27 cellular contexts compared by ENCODE assay signal in genomic region chr18:62279561-62279960, GRCh38. TPM values are rescaled to one million over a fixed set of nuclear protein-coding genes. Genes with fewer than 3 reads are reported as not detected.
DNase-seq lines count a peak whose midpoint lies in the region; ATAC-seq and TF ChIP-seq lines count a peak whose summit lies in the region.
"Had no signal": no experiment of that assay in that cellular context is flagged by ENCODE, and none has a peak within 500 bp of the region (broad histone marks: within the 10 kb centered on the region; RNA-seq: fewer than 3 reads in every experiment).

No MANE protein-coding gene starts in this region.

- H3K27ac ChIP-seq in prostate gland (no peak overlapping the region), suprapubic skin (no peak overlapping the region)
- H3K27ac ChIP-seq: brain microvascular endothelial cell, epithelial cell of prostate, neutrophil, Peyer's patch, skin epidermis, upper lobe of left lung had no signal

- WGBS in prostate gland, result 72% methylated on average over 5 of the region's 5 CpGs
- 76% methylated on average over 5 of the region's 5 CpGs for WGBS in suprapubic skin

- no peak for TF ChIP-seq EP300 in suprapubic skin (IDR thresholded peaks at IDR 0.05)

- H3K27me3 Mint-ChIP-seq in activated T-cell treated with anti-CD3 and anti-CD28 coated beads, Interleukin-2, amount 50 U/mL, for 24 hours, result no peaks in the 10 kb centered on the region
- H3K27me3 Mint-ChIP-seq in activated T-cell treated with anti-CD3 and anti-CD28 coated beads, Interleukin-2, amount 50 U/mL, for 72 hours (ENCODE audit: low read depth), result no peaks in the 10 kb centered on the region
- H3K27me3 Mint-ChIP-seq: activated CD8-positive, alpha-beta T cell treated with anti-CD3 and anti-CD28 coated beads for 36 hours; memory B cell had no signal

- no peak for ATAC-seq in activated T-cell treated with anti-CD3 and anti-CD28 coated beads, Interleukin-2, amount 50 U/mL, for 72 hours (replicated peaks in 1 of 2)
- no peak for ATAC-seq in HG02642 (IDR thresholded peaks at IDR 0.05; ENCODE audit: poor library complexity, unreplicated experiment)
- ATAC-seq: activated CD8-positive, alpha-beta T cell treated with anti-CD3 and anti-CD28 coated beads for 36 hours; CD8-positive, alpha-beta T cell; GM12878 had no signal

- peaks cover 46% of the 10 kb centered on the region for H3K4me1 Mint-ChIP-seq in activated T-cell treated with anti-CD3 and anti-CD28 coated beads, Interleukin-2, amount 50 U/mL, for 24 hours (ENCODE audit: low read depth)
- H3K4me1 Mint-ChIP-seq in activated T-cell treated with anti-CD3 and anti-CD28 coated beads, Interleukin-2, amount 50 U/mL, for 72 hours (ENCODE audit: low read depth), result peaks cover 28% of the 10 kb centered on the region
- H3K4me1 Mint-ChIP-seq: memory B cell had no signal

- H3K9me3 ChIP-seq in prostate gland, result no peaks in the 10 kb centered on the region
- H3K9me3 ChIP-seq in suprapubic skin, result no peaks in the 10 kb centered on the region
- H3K9me3 ChIP-seq: neutrophil, Peyer's patch, upper lobe of left lung had no signal

- no peak overlapping the region for H3K4me3 Mint-ChIP-seq in activated T-cell treated with anti-CD3 and anti-CD28 coated beads, Interleukin-2, amount 50 U/mL, for 24 hours
- no peak overlapping the region for H3K4me3 Mint-ChIP-seq in activated T-cell treated with anti-CD3 and anti-CD28 coated beads, Interleukin-2, amount 50 U/mL, for 72 hours
- H3K4me3 Mint-ChIP-seq: activated CD8-positive, alpha-beta T cell treated with anti-CD3 and anti-CD28 coated beads for 36 hours; CD8-positive, alpha-beta T cell; memory B cell had no signal

- DNase-seq in activated T-cell treated with anti-CD3 and anti-CD28 coated beads, Interleukin-2, amount 50 U/mL, for 24 hours, result no peak
- DNase-seq in activated T-cell treated with anti-CD3 and anti-CD28 coated beads, Interleukin-2, amount 50 U/mL, for 72 hours, result no peak
- DNase-seq in NCI-H2029 treated with DMSO at 0.1 percent for 48 hours (lab: John Stamatoyannopoulos, UW), result peak; percentile 3
- DNase-seq in NCI-H774 (lab: John Stamatoyannopoulos, UW), result peak; percentile 76
- DNase-seq in retina, result peak; percentile 14
- DNase-seq in prostate gland (ENCODE audit: low spot score), result no peak
- DNase-seq in suprapubic skin (ENCODE audit: low spot score in 2 of 2), result no peak
- DNase-seq: activated CD4-positive, alpha-beta T cell treated with anti-CD3 and anti-CD28 coated beads for 1 hour; activated CD8-positive, alpha-beta T cell treated with anti-CD3 and anti-CD28 coated beads for 36 hours; activated effector memory CD4-positive, alpha-beta T cell treated with anti-CD3 and anti-CD28 coated beads, Interleukin-2, amount 50 U/mL, for 16 hours; AML-193; brain microvascular endothelial cell; CD8-positive, alpha-beta T cell; DND-41; effector CD4-positive, alpha-beta T cell; NCI-H1436 treated with DMSO at 0.1 percent for 48 hours; NCI-H446 treated with DMSO at 0.1 percent for 48 hours; Peyer's patch; SIG-M5; T-helper 1 cell; upper lobe of left lung had no signal

- no peaks in the 10 kb centered on the region for H3K9me3 Mint-ChIP-seq in activated T-cell treated with anti-CD3 and anti-CD28 coated beads, Interleukin-2, amount 50 U/mL, for 24 hours
- H3K9me3 Mint-ChIP-seq in activated T-cell treated with anti-CD3 and anti-CD28 coated beads, Interleukin-2, amount 50 U/mL, for 72 hours, result no peaks in the 10 kb centered on the region
- H3K9me3 Mint-ChIP-seq: activated CD8-positive, alpha-beta T cell treated with anti-CD3 and anti-CD28 coated beads for 36 hours; CD8-positive, alpha-beta T cell; memory B cell had no signal

- H3K27me3 ChIP-seq in prostate gland (replicated peaks; ENCODE audit: insufficient read depth) (no peaks in the 10 kb centered on the region), suprapubic skin (no peaks in the 10 kb centered on the region)
- H3K27me3 ChIP-seq: brain microvascular endothelial cell, neutrophil, Peyer's patch, upper lobe of left lung had no signal

- H3K36me3 ChIP-seq in prostate gland (no peaks in the 10 kb centered on the region), suprapubic skin (peaks cover 29% of the 10 kb centered on the region)

- TF ChIP-seq POLR2A in prostate gland (IDR thresholded peaks at IDR 0.05), result no peak
- TF ChIP-seq POLR2A in suprapubic skin (IDR thresholded peaks at IDR 0.05), result no peak

- intact Hi-C loops in prostate gland (cut with DNase I), result no loop called here

- no peak for TF ChIP-seq CTCF in prostate gland (IDR thresholded peaks at IDR 0.05)
- no peak for TF ChIP-seq CTCF in suprapubic skin (IDR thresholded peaks at IDR 0.05)

- peak overlapping the region; percentile 0 for H3K27ac Mint-ChIP-seq in activated T-cell treated with anti-CD3 and anti-CD28 coated beads, Interleukin-2, amount 50 U/mL, for 24 hours
- no peak overlapping the region for H3K27ac Mint-ChIP-seq in activated T-cell treated with anti-CD3 and anti-CD28 coated beads, Interleukin-2, amount 50 U/mL, for 72 hours
- H3K27ac Mint-ChIP-seq: activated CD8-positive, alpha-beta T cell treated with anti-CD3 and anti-CD28 coated beads for 36 hours; CD8-positive, alpha-beta T cell; memory B cell had no signal

- H3K4me1 ChIP-seq in prostate gland (replicated peaks) (no peaks in the 10 kb centered on the region), suprapubic skin (peaks cover 8% of the 10 kb centered on the region)
- H3K4me1 ChIP-seq: Peyer's patch, upper lobe of left lung had no signal

- no peak overlapping the region for H3K4me3 ChIP-seq in prostate gland
- H3K4me3 ChIP-seq in suprapubic skin, result no peak overlapping the region
- H3K4me3 ChIP-seq: GM12878, Peyer's patch, skin epidermis, upper lobe of left lung had no signal

- H3K36me3 Mint-ChIP-seq in activated T-cell treated with anti-CD3 and anti-CD28 coated beads, Interleukin-2, amount 50 U/mL, for 24 hours (ENCODE audit: low read depth), result peaks cover 82% of the 10 kb centered on the region
- H3K36me3 Mint-ChIP-seq in activated T-cell treated with anti-CD3 and anti-CD28 coated beads, Interleukin-2, amount 50 U/mL, for 72 hours (ENCODE audit: insufficient read depth in 2 of 2), result peaks cover 4 to 5% of the 10 kb centered on the region in 2 donors

RNA-seq across cellular contexts. Expression of gene TNFRSF11A, which starts 45.5 kb away (rescaled TPM):
- 10 to 100 TPM in 1 of 2 donors, 1 to 10 TPM in 1; 5.4 to 13.7 TPM for total RNA-seq in activated T-cell treated with anti-CD3 and anti-CD28 coated beads, Interleukin-2, amount 50 U/mL, for 72 hours
- total RNA-seq in prostate gland (10 to 100 TPM in 1 of 2 donors, 1 to 10 TPM in 1; 6.1 to 10.2 TPM), suprapubic skin (10 to 100 TPM in 1 of 4 donors, 1 to 10 TPM in 3; 4.8 to 15.4 (median 5.9) TPM)

Comparison
In these comparisons a context has a peak if more than half of its experiments do, and no peak if none do; other contexts are left out.
1. DNase-seq: peak in NCI-H2029 treated with DMSO at 0.1 percent for 48 hours (single experiment), NCI-H774 (single experiment) and retina (single experiment); none in activated T-cell treated with anti-CD3 and anti-CD28 coated beads, Interleukin-2, amount 50 U/mL, for 24 hours (single experiment), activated T-cell treated with anti-CD3 and anti-CD28 coated beads, Interleukin-2, amount 50 U/mL, for 72 hours (0 of 2), prostate gland (single experiment) and suprapubic skin (0 of 2).